Comparison of ENCODE assay signal across 8 cellular contexts in genomic region chr4:1793496-1793840, GRCh38. TPM values are rescaled to one million over a fixed set of nuclear protein-coding genes. Genes with fewer than 3 reads are reported as not detected.
DNase-seq lines count a peak whose midpoint lies in the region; ATAC-seq and TF ChIP-seq lines count a peak whose summit lies in the region.

No MANE protein-coding gene starts in this region.

- H3K4me1 Mint-ChIP-seq in CD4-positive, alpha-beta memory T cell: no peaks in the 10 kb centered on the region
- H3K4me1 Mint-ChIP-seq in activated CD4-positive, alpha-beta memory T cell treated with anti-CD3 and anti-CD28 coated beads, Interleukin-2, amount 10 ng/mL, durations not matched to agents 7 days and 5 days: no peaks in the 10 kb centered on the region

- DNase-seq in CD4-positive, alpha-beta memory T cell: peak in 3 of 5 donors; percentile 15 to 55 (median 19)
- DNase-seq in activated CD4-positive, alpha-beta memory T cell treated with anti-CD3 and anti-CD28 coated beads, Interleukin-2, amount 10 ng/mL, durations not matched to agents 7 days and 5 days: peak; percentile 49
- DNase-seq in fibroblast of villous mesenchyme (ENCODE audit: low read depth) (peak; percentile 21), smooth muscle cell (lab: John Stamatoyannopoulos, UW; ENCODE audit: unreplicated experiment) (no peak), NCI-H524 treated with DMSO at 0.1 percent for 48 hours (lab: John Stamatoyannopoulos, UW) (no peak), inferior parietal cortex (ENCODE audit: extremely low spot score) (no peak), NCI-H2107 treated with DMSO at 0.1 percent for 48 hours (lab: John Stamatoyannopoulos, UW; ENCODE audit: unreplicated experiment) (no peak)

- CTCF ChIA-PET in CD4-positive, alpha-beta memory T cell (lab: Charles Lee; ENCODE audit: partially characterized antibody): interaction anchor here (1.6 kb wide), 1 partner anchor 16 kb away, joined by 5 read pairs; no protein-coding TSS in a partner anchor
- CTCF ChIA-PET in activated CD4-positive, alpha-beta memory T cell treated with anti-CD3 and anti-CD28 coated beads, Interleukin-2, amount 10 ng/mL, durations not matched to agents 7 days and 5 days (lab: Charles Lee): no interaction called here

- ATAC-seq in HG02870 (IDR thresholded peaks at IDR 0.05; ENCODE audit: unreplicated experiment): peak; percentile 14

- peaks cover 6 to 7% of the 10 kb centered on the region in 2 donors for H3K27me3 Mint-ChIP-seq in CD4-positive, alpha-beta memory T cell
- peaks cover 30% of the 10 kb centered on the region for H3K27me3 Mint-ChIP-seq in activated CD4-positive, alpha-beta memory T cell treated with anti-CD3 and anti-CD28 coated beads, Interleukin-2, amount 10 ng/mL, durations not matched to agents 7 days and 5 days

- H3K9me3 Mint-ChIP-seq in CD4-positive, alpha-beta memory T cell: no peaks in the 10 kb centered on the region
- no peaks in the 10 kb centered on the region for H3K9me3 Mint-ChIP-seq in activated CD4-positive, alpha-beta memory T cell treated with anti-CD3 and anti-CD28 coated beads, Interleukin-2, amount 10 ng/mL, durations not matched to agents 7 days and 5 days

- no peak overlapping the region for H3K9ac ChIP-seq in smooth muscle cell (ENCODE audit: low read depth)

- peaks cover 17% of the 10 kb centered on the region for H3K27me3 ChIP-seq in CD4-positive, alpha-beta memory T cell (ENCODE audit: insufficient read depth, low read length)
- peaks cover 7% of the 10 kb centered on the region for H3K27me3 ChIP-seq in smooth muscle cell (ENCODE audit: low read depth)

- POLR2A ChIA-PET in CD4-positive, alpha-beta memory T cell (lab: Charles Lee; ENCODE audit: partially characterized antibody): no interaction called here
- POLR2A ChIA-PET in activated CD4-positive, alpha-beta memory T cell treated with anti-CD3 and anti-CD28 coated beads, Interleukin-2, amount 10 ng/mL, durations not matched to agents 7 days and 5 days (lab: Charles Lee): interaction anchor here (1.4 to 1.5 kb wide), 3 partner anchors 22 to 77 kb away, joined by 3 to 4 read pairs (median 4); partner anchors contain the start of gene NSD2

- WGBS in smooth muscle cell (ENCODE audit: low lambda C conversion rate): 0% methylated on average over 4 of the region's 44 CpGs

- H2AFZ ChIP-seq in smooth muscle cell (ENCODE audit: low read depth): no peak overlapping the region

- H4K20me1 ChIP-seq in smooth muscle cell (ENCODE audit: low read depth): peaks cover 27% of the 10 kb centered on the region

- H3K36me3 ChIP-seq in CD4-positive, alpha-beta memory T cell (ENCODE audit: insufficient read depth, low read length): no peaks in the 10 kb centered on the region
- H3K36me3 ChIP-seq in smooth muscle cell (ENCODE audit: low read depth): no peaks in the 10 kb centered on the region

- no peaks in the 10 kb centered on the region for H3K9me3 ChIP-seq in CD4-positive, alpha-beta memory T cell (ENCODE audit: control insufficient read depth in 1 of 2, low read length in 2 of 2)
- H3K9me3 ChIP-seq in smooth muscle cell (replicated peaks; ENCODE audit: low read depth): no peaks in the 10 kb centered on the region

- H3K36me3 Mint-ChIP-seq in CD4-positive, alpha-beta memory T cell: peaks cover 0 to 2% of the 10 kb centered on the region in 2 donors
- no peaks in the 10 kb centered on the region for H3K36me3 Mint-ChIP-seq in activated CD4-positive, alpha-beta memory T cell treated with anti-CD3 and anti-CD28 coated beads, Interleukin-2, amount 10 ng/mL, durations not matched to agents 7 days and 5 days (ENCODE audit: low read depth)

- peak overlapping the region; percentile 95 for H3K4me2 ChIP-seq in smooth muscle cell

- H3K4me3 ChIP-seq in CD4-positive, alpha-beta memory T cell (ENCODE audit: low read length in 2 of 2): no peak overlapping the region
- H3K4me3 ChIP-seq in fibroblast of villous mesenchyme (ENCODE audit: low read depth, low read length) (peak overlapping the region; percentile 41), smooth muscle cell (peak overlapping the region; percentile 61)

- no peaks in the 10 kb centered on the region for H3K79me2 ChIP-seq in smooth muscle cell (ENCODE audit: low read depth)

- intact Hi-C loops in CD4-positive, alpha-beta memory T cell (cut with micrococcal nuclease): no loop called here

- no peaks in the 10 kb centered on the region for H3F3A ChIP-seq in smooth muscle cell (ENCODE audit: low read depth)

- TF ChIP-seq CTCF in fibroblast of villous mesenchyme (IDR thresholded peaks at IDR 0.05; ENCODE audit: insufficient read depth, low read depth, low read length): no peak
- no peak for TF ChIP-seq CTCF in smooth muscle cell (IDR thresholded peaks at IDR 0.05; ENCODE audit: borderline replicate concordance, insufficient read depth, poor library complexity, severe bottlenecking)

- no peak overlapping the region for H3K27ac ChIP-seq in CD4-positive, alpha-beta memory T cell (ENCODE audit: low read depth, low read length)
- no peak overlapping the region for H3K27ac ChIP-seq in smooth muscle cell (ENCODE audit: low read depth)

- peaks cover 12% of the 10 kb centered on the region for H3K4me1 ChIP-seq in CD4-positive, alpha-beta memory T cell (ENCODE audit: insufficient read depth, low read length)
- peaks cover 13% of the 10 kb centered on the region for H3K4me1 ChIP-seq in smooth muscle cell (ENCODE audit: low read depth)

- no peak overlapping the region for H3K4me3 Mint-ChIP-seq in CD4-positive, alpha-beta memory T cell
- no peak overlapping the region for H3K4me3 Mint-ChIP-seq in activated CD4-positive, alpha-beta memory T cell treated with anti-CD3 and anti-CD28 coated beads, Interleukin-2, amount 10 ng/mL, durations not matched to agents 7 days and 5 days

- H3K27ac Mint-ChIP-seq in CD4-positive, alpha-beta memory T cell: no peak overlapping the region
- H3K27ac Mint-ChIP-seq in activated CD4-positive, alpha-beta memory T cell treated with anti-CD3 and anti-CD28 coated beads, Interleukin-2, amount 10 ng/mL, durations not matched to agents 7 days and 5 days: no peak overlapping the region

RNA-seq across cellular contexts. Expression of gene FGFR3, which starts 0.4 kb away (rescaled TPM):
- under 1 TPM; 0.53 to 0.67 TPM for total RNA-seq in CD4-positive, alpha-beta memory T cell
- polyA plus RNA-seq in CD4-positive, alpha-beta memory T cell: not detected
- total RNA-seq in activated CD4-positive, alpha-beta memory T cell treated with anti-CD3 and anti-CD28 coated beads, Interleukin-2, amount 10 ng/mL, durations not matched to agents 7 days and 5 days: under 1 TPM; 0.18 to 0.45 TPM
- total RNA-seq in fibroblast of villous mesenchyme (0.32 and 0.86 TPM in 2 replicates), smooth muscle cell (6.4 and 6.6 TPM in 2 replicates)
- polyA plus RNA-seq in smooth muscle cell: 13.6 and 15.1 TPM in 2 replicates

Comparison
In these comparisons a context has a peak if more than half of its experiments do, and no peak if none do; other contexts are left out.
1. DNase-seq: peak in CD4-positive, alpha-beta memory T cell (3 of 5), activated CD4-positive, alpha-beta memory T cell treated with anti-CD3 and anti-CD28 coated beads, Interleukin-2, amount 10 ng/mL, durations not matched to agents 7 days and 5 days (single experiment) and fibroblast of villous mesenchyme (single experiment); none in smooth muscle cell (single experiment), NCI-H524 treated with DMSO at 0.1 percent for 48 hours (single experiment), inferior parietal cortex (single experiment) and NCI-H2107 treated with DMSO at 0.1 percent for 48 hours (single experiment).
2. H3K4me3 ChIP-seq: peak in fibroblast of villous mesenchyme (single experiment) and smooth muscle cell (single experiment); none in CD4-positive, alpha-beta memory T cell (0 of 2).